ENCODE assay signal across 9 cellular contexts in the genomic region with DNA sequence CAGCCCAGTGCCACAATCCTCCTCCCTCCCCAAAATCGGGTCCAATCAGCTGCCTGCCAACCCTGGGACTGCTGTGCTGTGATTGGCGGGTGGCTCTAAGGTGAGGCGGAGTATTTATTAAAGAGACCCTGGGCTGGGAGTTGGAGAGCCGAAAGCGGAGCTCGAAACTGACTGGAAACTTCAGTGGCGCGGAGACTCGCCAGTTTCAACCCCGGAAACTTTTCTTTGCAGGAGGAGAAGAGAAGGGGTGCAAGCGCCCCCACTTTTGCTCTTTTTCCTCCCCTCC. TPM values are rescaled to one million over a fixed set of nuclear protein-coding genes. Genes with fewer than 3 reads are reported as not detected.
DNase-seq lines count a peak whose midpoint lies in the region; ATAC-seq and TF ChIP-seq lines count a peak whose summit lies in the region.
"Had no signal": no experiment of that assay in that cellular context is flagged by ENCODE, and none has a peak within 500 bp of the region (broad histone marks: within the 10 kb centered on the region; RNA-seq: fewer than 3 reads in every experiment).

A gene (plus strand): TSS at position 143 of the 286 bp plus-strand sequence. CDS start 372 bp downstream, outside the sequence.

- 3 to 6% (median 4%) methylated on average over 10 to 11 of the region's 11 CpGs for WGBS in spleen, 5 donors

- no peak within 1 kb of the TSS for H3K27ac ChIP-seq in CD4-positive, alpha-beta memory T cell (ENCODE audit: low read depth, low read length)
- no peak within 1 kb of the TSS for H3K27ac ChIP-seq in spleen

- intact Hi-C loops in CD4-positive, alpha-beta memory T cell (cut with micrococcal nuclease): no loop called here
- intact Hi-C loops in MCF 10A (cut with micrococcal nuclease): loop anchor here (1.0 to 2.0 kb wide), 7 partner anchors 176 to 1002 kb away; no protein-coding TSS in a partner anchor
- intact Hi-C loops in spleen (cut with DNase I; ENCODE audit: low total_unique reads): no loop called here

- peaks cover 38 to 51% of the 10 kb centered on the region in 2 donors for H3K27me3 Mint-ChIP-seq in CD4-positive, alpha-beta memory T cell
- no peaks in the 10 kb centered on the region for H3K27me3 Mint-ChIP-seq in MCF 10A (ENCODE audit: insufficient read depth, unreplicated experiment)

- peaks cover 5 to 48% (median 14%) of the 10 kb centered on the region in 4 donors for H3K4me1 Mint-ChIP-seq in CD4-positive, alpha-beta memory T cell
- H3K4me1 Mint-ChIP-seq in MCF 10A (ENCODE audit: insufficient read depth, unreplicated experiment): peaks cover 24% of the 10 kb centered on the region

- no peak for DNase-seq in CD4-positive, alpha-beta memory T cell
- DNase-seq in NCI-H2227 (lab: John Stamatoyannopoulos, UW; ENCODE audit: unreplicated experiment) (peak; percentile 93), MCF 10A (ENCODE audit: unreplicated experiment) (peak; percentile 95), iPS-NIHi11 (ENCODE audit: low spot score) (peak; percentile 96), spleen (no peak), MV-4-11 (lab: John Stamatoyannopoulos, UW) (no peak)

- H3K27me3 ChIP-seq in CD4-positive, alpha-beta memory T cell (ENCODE audit: insufficient read depth, low read length): peaks cover 24% of the 10 kb centered on the region
- peaks cover 12 to 100% (median 91%) of the 10 kb centered on the region in 7 donors for H3K27me3 ChIP-seq in spleen (replicated peaks in 1 of 7)

- BruUV-seq in MCF 10A (replicated peaks; lab: Mats Ljungman, UMichigan): no TSS peak

- peak within 1 kb of the TSS in 6 of 8 donors; percentile 34 to 57 (median 48) for H3K4me3 Mint-ChIP-seq in CD4-positive, alpha-beta memory T cell
- peak within 1 kb of the TSS; percentile 97 for H3K4me3 Mint-ChIP-seq in MCF 10A (ENCODE audit: unreplicated experiment)

- peaks cover 7% of the 10 kb centered on the region for H3K4me1 ChIP-seq in CD4-positive, alpha-beta memory T cell (ENCODE audit: insufficient read depth, low read length)
- H3K4me1 ChIP-seq in spleen: peaks cover 5 to 63% (median 40%) of the 10 kb centered on the region in 6 donors

- TF ChIP-seq CTCF in MCF 10A (IDR thresholded peaks at IDR 0.05; ENCODE audit: unreplicated experiment) (no peak), spleen (IDR thresholded peaks at IDR 0.05 in 8 of 11, conservative IDR thresholded peaks at IDR 0.05 in 3 of 11) (no peak)

- H3K4me3 ChIP-seq in CD4-positive, alpha-beta memory T cell (ENCODE audit: low read length in 2 of 2): no peak within 1 kb of the TSS
- peak within 1 kb of the TSS; percentile 12 to 55 (median 20) for H3K4me3 ChIP-seq in spleen

- no peaks in the 10 kb centered on the region for H3K9me3 ChIP-seq in CD4-positive, alpha-beta memory T cell (ENCODE audit: control insufficient read depth in 1 of 2, low read length in 2 of 2)
- H3K9me3 ChIP-seq in spleen: peaks cover 0 to 3% (median 0%) of the 10 kb centered on the region in 8 donors

- TF ChIP-seq POLR2A in spleen (IDR thresholded peaks at IDR 0.05): no peak

- H3K36me3 Mint-ChIP-seq in CD4-positive, alpha-beta memory T cell: no peaks in the 10 kb centered on the region
- no peaks in the 10 kb centered on the region for H3K36me3 Mint-ChIP-seq in MCF 10A (ENCODE audit: insufficient read depth, unreplicated experiment)

- H3K9me3 Mint-ChIP-seq in CD4-positive, alpha-beta memory T cell: peaks cover 0 to 14% (median 2%) of the 10 kb centered on the region in 8 donors
- H3K9me3 Mint-ChIP-seq in MCF 10A (ENCODE audit: unreplicated experiment): no peaks in the 10 kb centered on the region

- peak; percentile 76 for ATAC-seq in GM19023 (IDR thresholded peaks at IDR 0.05; ENCODE audit: unreplicated experiment)
- peak; percentile 68 for ATAC-seq in HG03066 (IDR thresholded peaks at IDR 0.05; ENCODE audit: low read depth, unreplicated experiment)

- no peaks in the 10 kb centered on the region for H3K36me3 ChIP-seq in CD4-positive, alpha-beta memory T cell (ENCODE audit: insufficient read depth, low read length)
- H3K36me3 ChIP-seq in spleen: no peaks in the 10 kb centered on the region

- CTCF ChIA-PET in CD4-positive, alpha-beta memory T cell (lab: Charles Lee; ENCODE audit: partially characterized antibody): interaction anchor here (1.3 kb wide), 1 partner anchor 9 kb away, joined by 3 read pairs; no protein-coding TSS in a partner anchor
- CTCF ChIA-PET in MCF 10A (lab: Yijun Ruan, JAX): interaction anchor here (0.6 to 1.7 kb wide), 5 partner anchors 11 to 1000 kb away, joined by 3 to 5 read pairs (median 3); no protein-coding TSS in a partner anchor

- POLR2A ChIA-PET in CD4-positive, alpha-beta memory T cell (lab: Charles Lee; ENCODE audit: partially characterized antibody): no interaction called here
- POLR2A ChIA-PET in MCF 10A (lab: Yijun Ruan, JAX): interaction anchor here (0.6 to 1.7 kb wide), 10 partner anchors 16 to 1354 kb away, joined by 3 to 8 read pairs (median 4); no protein-coding TSS in a partner anchor

- H3K27ac Mint-ChIP-seq in CD4-positive, alpha-beta memory T cell: peak within 1 kb of the TSS in 1 of 7 donors; percentile 69
- H3K27ac Mint-ChIP-seq in MCF 10A (ENCODE audit: low read depth, unreplicated experiment): peak within 1 kb of the TSS; percentile 46

RNA-seq across cellular contexts. Expression of the gene that starts here (rescaled TPM):
- not detected for total RNA-seq in CD4-positive, alpha-beta memory T cell
- not detected for polyA plus RNA-seq in CD4-positive, alpha-beta memory T cell
- total RNA-seq in MCF 10A (2022) (2.6 and 4.5 TPM in 2 replicates), spleen (under 1 TPM in 5 of 7 donors, not detected in 2; 0.09 to 0.54 (median 0.34) TPM)
- 1 to 10 TPM in 1 of 3 donors, under 1 TPM in 2; 0.29 to 1.0 (median 0.74) TPM for polyA plus RNA-seq in spleen
- total RNA-seq: activated CD8-positive, alpha-beta memory T cell treated with anti-CD3 and anti-CD28 coated beads for 36 hours had no signal

Comparison
In these comparisons a context has a peak if more than half of its experiments do, and no peak if none do; other contexts are left out.
1. DNase-seq: peak in NCI-H2227 (single experiment), MCF 10A (single experiment) and iPS-NIHi11 (single experiment); none in CD4-positive, alpha-beta memory T cell (0 of 5), spleen (single experiment) and MV-4-11 (single experiment).
2. H3K4me3 ChIP-seq: peak in spleen (8 of 8); none in CD4-positive, alpha-beta memory T cell (0 of 2).